8 cellular contexts compared by ENCODE assay signal in the genomic region with DNA sequence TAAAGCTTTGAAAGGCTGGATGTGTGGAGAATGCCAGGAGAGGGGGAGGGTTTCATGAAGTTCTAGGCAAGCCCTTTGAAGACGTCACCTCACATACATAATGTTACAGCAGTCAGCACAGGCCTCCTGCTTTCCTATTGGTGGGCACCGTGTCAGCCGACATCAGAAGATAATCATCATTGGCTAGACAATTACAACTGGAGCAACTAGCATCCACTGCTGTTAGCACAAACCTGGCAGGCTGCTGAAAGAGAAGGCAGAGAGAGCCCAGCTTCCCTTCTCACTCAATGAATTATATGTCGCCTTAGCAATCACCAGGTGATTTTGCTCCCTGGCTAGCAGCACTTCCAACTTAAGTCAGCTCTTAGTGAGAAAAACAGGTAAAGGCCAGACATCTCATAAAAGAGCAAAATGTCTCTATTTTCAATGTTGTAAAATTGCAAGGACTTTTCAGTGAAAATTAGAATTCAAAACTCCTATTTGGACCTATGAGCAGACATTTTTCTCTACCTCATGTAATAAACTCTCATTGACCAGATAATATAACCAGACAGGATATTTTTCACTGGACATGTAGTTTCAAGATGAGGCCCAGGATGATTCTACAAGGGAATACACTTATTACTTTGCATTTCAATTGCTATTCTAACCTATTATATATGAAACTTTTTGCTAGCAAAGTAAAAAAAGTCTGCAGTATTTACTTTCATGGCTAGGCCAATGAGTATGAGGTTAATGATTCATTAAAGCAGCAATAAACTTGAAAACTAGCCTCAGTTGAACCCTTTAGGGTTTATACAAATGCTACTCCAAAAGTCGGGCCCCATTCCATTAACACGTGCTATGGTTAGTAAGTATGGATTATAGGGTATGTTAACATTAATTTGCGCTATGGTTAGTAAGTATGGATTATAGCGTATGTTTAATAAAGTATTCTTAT. TPM values are rescaled to one million over a fixed set of nuclear protein-coding genes. Genes with fewer than 3 reads are reported as not detected.
DNase-seq lines count a peak whose midpoint lies in the region; ATAC-seq and TF ChIP-seq lines count a peak whose summit lies in the region.

No MANE protein-coding gene starts in this region.

- peak; percentile 76 for ATAC-seq in HG03280 (IDR thresholded peaks at IDR 0.05; ENCODE audit: unreplicated experiment)
- peak; percentile 76 for ATAC-seq in mucosa of descending colon

- no peaks in the 10 kb centered on the region for H3K9me3 Mint-ChIP-seq in endothelial cell (ENCODE audit: unreplicated experiment)

- H3K36me3 ChIP-seq in mucosa of descending colon (ENCODE audit: low read depth): no peaks in the 10 kb centered on the region

- H3K4me3 ChIP-seq in mucosa of descending colon: no peak overlapping the region

- peaks cover 21% of the 10 kb centered on the region for H3K4me1 ChIP-seq in mucosa of descending colon (ENCODE audit: low read depth)

- no peak for TF ChIP-seq CTCF in endothelial cell (IDR thresholded peaks at IDR 0.05; ENCODE audit: unreplicated experiment)
- no peak for TF ChIP-seq CTCF in mucosa of descending colon (IDR thresholded peaks at IDR 0.05)

- H3K27me3 Mint-ChIP-seq in endothelial cell (ENCODE audit: unreplicated experiment): peaks cover 11% of the 10 kb centered on the region

- peak overlapping the region; percentile 85 for H3K27ac Mint-ChIP-seq in endothelial cell (ENCODE audit: unreplicated experiment)

- H3K4me1 Mint-ChIP-seq in endothelial cell (ENCODE audit: unreplicated experiment): peaks cover 22% of the 10 kb centered on the region

- intact Hi-C loops in mucosa of descending colon (cut with DNase I, micrococcal nuclease): no loop called here

- H3K36me3 Mint-ChIP-seq in endothelial cell (ENCODE audit: low read depth, unreplicated experiment): peaks cover 4% of the 10 kb centered on the region

- DNase-seq in Ammon's horn (ENCODE audit: low spot score) (peak; percentile 97), NCI-H526 (lab: John Stamatoyannopoulos, UW) (peak; percentile 71 to 80), endothelial cell (ENCODE audit: low spot score) (peak; percentile 56), mucosa of descending colon (peak; percentile 79 to 90 (median 86))
- DNase-seq in activated CD8-positive, alpha-beta memory T cell treated with anti-CD3 and anti-CD28 coated beads for 4 hours (ENCODE audit: low read depth in 2 of 2): peak; percentile 40 to 64
- DNase-seq in stimulated activated CD8-positive, alpha-beta memory T cell treated with anti-CD3 and anti-CD28 coated beads, Interleukin-7, amount 100 ng/mL, for 4 hours (ENCODE audit: low read depth in 2 of 2): peak; percentile 62 to 69

- H3K9me3 ChIP-seq in mucosa of descending colon: no peaks in the 10 kb centered on the region

- TF ChIP-seq POLR2A in GM19193 (IDR thresholded peaks at IDR 0.05; ENCODE audit: extremely low read depth, insufficient read depth, insufficient read length): peak; percentile 70

- no peak overlapping the region for H3K4me3 Mint-ChIP-seq in endothelial cell (ENCODE audit: unreplicated experiment)

RNA-seq across cellular contexts. Expression of gene ELOVL6, which starts 4.3 kb away (rescaled TPM):
- total RNA-seq in endothelial cell (ENCODE audit: unreplicated experiment) (31.0 TPM), mucosa of descending colon (10 to 100 TPM; 21.8 to 59.8 (median 50.3) TPM)
